1 cellular context compared by ENCODE assay signal in the genomic region with DNA sequence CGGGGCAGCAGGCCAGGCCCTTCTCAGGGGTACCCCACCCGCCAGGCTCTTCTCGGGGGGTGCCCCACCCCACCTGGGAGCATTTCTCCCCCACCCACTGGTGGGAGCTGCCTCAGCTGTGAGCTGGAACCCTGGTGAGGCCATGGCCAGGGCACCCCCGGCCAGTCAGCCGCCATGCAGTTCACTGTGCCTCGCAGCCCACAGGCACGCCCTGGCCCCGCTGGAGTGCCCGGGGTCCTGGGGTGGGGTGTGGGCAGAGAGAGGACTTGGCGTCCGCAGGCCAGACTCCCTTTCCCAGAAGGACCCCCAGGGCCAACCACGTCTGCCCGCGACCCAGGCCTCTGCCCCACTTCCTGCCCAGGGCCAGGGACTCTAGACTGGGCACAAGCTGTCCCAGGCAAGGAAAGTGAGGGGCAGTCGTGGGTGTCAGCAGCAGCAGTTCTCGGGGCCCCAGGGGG.
TF ChIP-seq lines count a peak whose summit lies in the region.

No MANE protein-coding gene starts in this region.

TF ChIP-seq in HepG2, 621 proteins besides CTCF, POLR2A, EP300 and RAD21 (continued from another document):
- TF ChIP-seq ZNF574 (CRISPR knock-in tag; IDR thresholded peaks at IDR 0.05) (no peak), PHF21A (CRISPR knock-in tag; IDR thresholded peaks at IDR 0.05) (no peak), RBM39 (IDR thresholded peaks at IDR 0.05; ENCODE audit: low read depth, low read length, poor library complexity, severe bottlenecking) (no peak), ETS1 (CRISPR knock-in tag; IDR thresholded peaks at IDR 0.05) (no peak), JUN (CRISPR knock-in tag; IDR thresholded peaks at IDR 0.05) (no peak), HBP1 (CRISPR knock-in tag; IDR thresholded peaks at IDR 0.05; ENCODE audit: low read depth) (no peak), TSC22D2 (CRISPR knock-in tag; IDR thresholded peaks at IDR 0.05; ENCODE audit: borderline replicate concordance) (no peak)
